Comparison of ENCODE assay signal across 25 cellular contexts in the genomic region with DNA sequence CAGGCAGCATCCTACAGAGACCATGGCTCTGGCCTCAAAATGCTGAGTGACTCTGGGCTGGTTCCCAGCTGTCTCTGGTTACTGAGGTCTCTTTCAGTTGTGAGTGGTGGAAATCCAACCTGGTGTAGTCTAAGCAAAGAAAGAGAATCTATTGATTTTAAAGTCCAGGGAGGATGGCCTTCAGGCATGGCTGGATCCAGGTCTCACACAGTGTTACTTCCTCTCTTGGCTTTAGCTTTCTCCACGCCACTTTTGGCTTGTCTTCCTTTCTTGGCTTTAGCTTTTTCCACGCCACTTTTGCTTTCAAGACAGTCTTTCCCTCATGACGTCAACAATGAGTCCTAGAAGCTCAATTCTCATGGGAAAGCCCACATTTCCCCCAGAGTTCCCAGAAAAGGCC. TPM values are rescaled to one million over a fixed set of nuclear protein-coding genes. Genes with fewer than 3 reads are reported as not detected.
"Had no signal": no experiment of that assay in that cellular context is flagged by ENCODE, and none has a peak within 500 bp of the region (broad histone marks: within the 10 kb centered on the region; RNA-seq: fewer than 3 reads in every experiment).

No MANE protein-coding gene starts in this region.

- H3K9me3 ChIP-seq: esophagus squamous epithelium, gastrocnemius medialis, left lung, lower lobe of right lung had no signal

- H3K27me3 ChIP-seq: esophagus squamous epithelium, gastrocnemius medialis, heart right ventricle had no signal

- H3K4me3 ChIP-seq: coronary artery, dorsolateral prefrontal cortex, esophagus squamous epithelium, gastrocnemius medialis, heart right ventricle, left lung, lower lobe of right lung had no signal

- DNase-seq: dermis blood vessel endothelial cell; dorsolateral prefrontal cortex; effector CD4-positive, alpha-beta T cell; effector memory CD4-positive, alpha-beta T cell; esophagus squamous epithelium; foreskin fibroblast; foreskin melanocyte; gastrocnemius medialis; glutamatergic neuron; head of caudate nucleus; heart right ventricle; hippocampal formation; left cardiac atrium; left lung; lower lobe of right lung; mesenchymal stem cell; midbrain had no signal

- H3K4me1 ChIP-seq: gastrocnemius medialis, lower lobe of right lung had no signal

- H3K27ac ChIP-seq: coronary artery, dorsolateral prefrontal cortex, esophagus squamous epithelium, gastrocnemius medialis, heart right ventricle, left lung, lower lobe of right lung had no signal

- H3K36me3 ChIP-seq: gastrocnemius medialis, heart right ventricle, left lung, lower lobe of right lung had no signal

RNA-seq across cellular contexts. Expression of gene CYP4F3, which starts 4.1 kb away (rescaled TPM):
- total RNA-seq: dermis blood vessel endothelial cell, endothelial cell of umbilical vein, epithelial cell of proximal tubule, glomerular endothelial cell, kidney epithelial cell, lung microvascular endothelial cell had no signal
- polyA plus RNA-seq: endothelial cell of umbilical vein had no signal

RNA-seq across cellular contexts. Expression of gene CYP4F12, which starts 28.1 kb away (rescaled TPM):
- total RNA-seq: dermis blood vessel endothelial cell, endothelial cell of umbilical vein, epithelial cell of proximal tubule, glomerular endothelial cell, kidney epithelial cell, lung microvascular endothelial cell had no signal
- polyA plus RNA-seq: endothelial cell of umbilical vein had no signal

RNA-seq across cellular contexts. Expression of gene CYP4F8, which starts 29.8 kb away (rescaled TPM):
- total RNA-seq: cerebellum, dermis blood vessel endothelial cell, endothelial cell of umbilical vein, epithelial cell of proximal tubule, esophagus squamous epithelium, gastrocnemius medialis, glomerular endothelial cell, heart right ventricle, kidney epithelial cell, left cardiac atrium, left lung, lower lobe of right lung, lung microvascular endothelial cell had no signal
- polyA plus RNA-seq: endothelial cell of umbilical vein, heart right ventricle, keratinocyte had no signal
